Comparison of ENCODE assay signal across 14 cellular contexts in the genomic region with DNA sequence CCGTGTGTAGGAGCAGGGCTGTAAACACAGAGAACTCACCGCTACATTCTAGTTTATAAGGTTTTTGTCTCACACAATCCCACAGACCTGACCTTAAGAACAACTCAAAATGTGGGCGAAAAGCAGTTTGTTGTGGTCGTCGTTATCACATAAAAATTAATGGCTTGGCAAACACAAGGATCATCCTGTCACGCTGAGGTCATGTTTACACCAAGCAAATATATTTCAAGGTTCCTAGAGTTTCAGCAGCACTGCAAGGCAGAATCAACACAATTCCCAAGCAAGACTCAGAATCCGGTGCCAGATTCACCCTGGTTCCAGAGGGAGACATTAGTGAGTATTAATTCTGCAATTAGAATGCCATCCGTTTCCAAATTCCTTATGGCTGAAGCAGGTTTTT. TPM values are rescaled to one million over a fixed set of nuclear protein-coding genes. Genes with fewer than 3 reads are reported as not detected.
DNase-seq lines count a peak whose midpoint lies in the region; ATAC-seq and TF ChIP-seq lines count a peak whose summit lies in the region.
"Had no signal": no experiment of that assay in that cellular context is flagged by ENCODE, and none has a peak within 500 bp of the region (broad histone marks: within the 10 kb centered on the region; RNA-seq: fewer than 3 reads in every experiment).

No MANE protein-coding gene starts in this region.

- no peak for TF ChIP-seq POLR2A in sigmoid colon (IDR thresholded peaks at IDR 0.05)

- peaks cover 0 to 1% of the 10 kb centered on the region in 2 donors for H3K9me3 Mint-ChIP-seq in stimulated activated naive B cell treated with anti-CD40 and anti-IgM and Interleukin-4, amounts not matched to agents 10 μg/mL and 1 μg/mL and 100 μg/mL, for 72 hours

- no peak overlapping the region for H3K27ac Mint-ChIP-seq in stimulated activated naive B cell treated with anti-CD40 and anti-IgM and Interleukin-4, amounts not matched to agents 10 μg/mL and 1 μg/mL and 100 μg/mL, for 72 hours

- peaks cover 0 to 13% of the 10 kb centered on the region in 2 donors for H3K27me3 Mint-ChIP-seq in stimulated activated naive B cell treated with anti-CD40 and anti-IgM and Interleukin-4, amounts not matched to agents 10 μg/mL and 1 μg/mL and 100 μg/mL, for 72 hours

- peak overlapping the region; percentile 25 to 54 (median 50) for H3K27ac ChIP-seq in sigmoid colon
- H3K27ac ChIP-seq: adrenal gland had no signal

- no peak overlapping the region for H3K4me3 Mint-ChIP-seq in stimulated activated naive B cell treated with anti-CD40 and anti-IgM and Interleukin-4, amounts not matched to agents 10 μg/mL and 1 μg/mL and 100 μg/mL, for 72 hours

- intact Hi-C loops in sigmoid colon (cut with DNase I), result no loop called here

- 26 to 66% methylated on average over 8 of the region's 8 CpGs for WGBS in sigmoid colon, 2 donors

- H3K4me1 Mint-ChIP-seq in stimulated activated naive B cell treated with anti-CD40 and anti-IgM and Interleukin-4, amounts not matched to agents 10 μg/mL and 1 μg/mL and 100 μg/mL, for 72 hours, result peaks cover 13 to 19% of the 10 kb centered on the region in 2 donors

- no peaks in the 10 kb centered on the region for H3K9me3 ChIP-seq in sigmoid colon
- H3K9me3 ChIP-seq: adrenal gland, mucosa of descending colon had no signal

- H3K36me3 Mint-ChIP-seq in stimulated activated naive B cell treated with anti-CD40 and anti-IgM and Interleukin-4, amounts not matched to agents 10 μg/mL and 1 μg/mL and 100 μg/mL, for 72 hours, result no peaks in the 10 kb centered on the region

- no peaks in the 10 kb centered on the region for H3K27me3 ChIP-seq in sigmoid colon
- H3K27me3 ChIP-seq: adrenal gland had no signal

- no peak overlapping the region for H3K4me3 ChIP-seq in fibroblast of mammary gland (ENCODE audit: control insufficient read depth, low read depth, low read length)
- H3K4me3 ChIP-seq in sigmoid colon, result no peak overlapping the region
- H3K4me3 ChIP-seq: adrenal gland, mucosa of descending colon had no signal

- TF ChIP-seq EP300 in sigmoid colon (IDR thresholded peaks at IDR 0.05), result no peak

- TF ChIP-seq CTCF in fibroblast of mammary gland (conservative IDR thresholded peaks at IDR 0.05; ENCODE audit: control insufficient read depth, insufficient read depth, low read depth, low read length) (no peak), sigmoid colon (IDR thresholded peaks at IDR 0.05) (no peak)

- peaks cover 0 to 40% (median 37%) of the 10 kb centered on the region in 4 donors for H3K4me1 ChIP-seq in sigmoid colon

- peak; percentile 90 for DNase-seq in EH (ENCODE audit: low read depth)
- DNase-seq in NCI-H2196 treated with DMSO at 0.1 percent for 48 hours (lab: John Stamatoyannopoulos, UW; ENCODE audit: unreplicated experiment), result peak; percentile 31
- peak; percentile 82 for DNase-seq in fibroblast of mammary gland (ENCODE audit: low read depth)
- no peak for DNase-seq in sigmoid colon
- no peak for DNase-seq in OCI-M1 (lab: John Stamatoyannopoulos, UW)
- no peak for DNase-seq in activated CD4-positive, CD25-positive, alpha-beta regulatory T cell treated with anti-CD3 and anti-CD28 coated beads, Interleukin-2, amount 50 U/mL, for 72 hours
- DNase-seq in SKM-1 (lab: John Stamatoyannopoulos, UW; ENCODE audit: unreplicated experiment), result no peak
- no peak for DNase-seq in stimulated activated naive B cell treated with anti-CD40 and anti-IgM and Interleukin-4, amounts not matched to agents 10 μg/mL and 1 μg/mL and 100 μg/mL, for 72 hours
- DNase-seq: adrenal gland, mucosa of descending colon, NCI-H1092 treated with DMSO at 0.1 percent for 48 hours, T-helper 9 cell had no signal

- no peaks in the 10 kb centered on the region for H3K36me3 ChIP-seq in sigmoid colon
- H3K36me3 ChIP-seq: adrenal gland had no signal

- no peak for ATAC-seq in stimulated activated naive B cell treated with anti-CD40 and anti-IgM and Interleukin-4, amounts not matched to agents 10 μg/mL and 1 μg/mL and 100 μg/mL, for 72 hours (replicated peaks)
- ATAC-seq: mucosa of descending colon had no signal

RNA-seq across cellular contexts. Expression of gene MAP1LC3B2, which starts 30.1 kb away (rescaled TPM):
- total RNA-seq in sigmoid colon, result 1 to 10 TPM in 1 of 4 donors, not detected in 3; 1.1 TPM
- 1 to 10 TPM in 2 of 3 donors, under 1 TPM in 1; 0.90 to 6.2 (median 4.8) TPM for polyA plus RNA-seq in sigmoid colon
- total RNA-seq: skeletal muscle tissue, ureter had no signal

Comparison
In these comparisons a context has a peak if more than half of its experiments do, and no peak if none do; other contexts are left out.
1. DNase-seq: peak in EH (single experiment), NCI-H2196 treated with DMSO at 0.1 percent for 48 hours (single experiment) and fibroblast of mammary gland (single experiment); none in sigmoid colon (single experiment), OCI-M1 (single experiment), activated CD4-positive, CD25-positive, alpha-beta regulatory T cell treated with anti-CD3 and anti-CD28 coated beads, Interleukin-2, amount 50 U/mL, for 72 hours (single experiment), SKM-1 (single experiment) and stimulated activated naive B cell treated with anti-CD40 and anti-IgM and Interleukin-4, amounts not matched to agents 10 μg/mL and 1 μg/mL and 100 μg/mL, for 72 hours (single experiment).